Comparison of ENCODE assay signal across 7 cellular contexts in the genomic region with DNA sequence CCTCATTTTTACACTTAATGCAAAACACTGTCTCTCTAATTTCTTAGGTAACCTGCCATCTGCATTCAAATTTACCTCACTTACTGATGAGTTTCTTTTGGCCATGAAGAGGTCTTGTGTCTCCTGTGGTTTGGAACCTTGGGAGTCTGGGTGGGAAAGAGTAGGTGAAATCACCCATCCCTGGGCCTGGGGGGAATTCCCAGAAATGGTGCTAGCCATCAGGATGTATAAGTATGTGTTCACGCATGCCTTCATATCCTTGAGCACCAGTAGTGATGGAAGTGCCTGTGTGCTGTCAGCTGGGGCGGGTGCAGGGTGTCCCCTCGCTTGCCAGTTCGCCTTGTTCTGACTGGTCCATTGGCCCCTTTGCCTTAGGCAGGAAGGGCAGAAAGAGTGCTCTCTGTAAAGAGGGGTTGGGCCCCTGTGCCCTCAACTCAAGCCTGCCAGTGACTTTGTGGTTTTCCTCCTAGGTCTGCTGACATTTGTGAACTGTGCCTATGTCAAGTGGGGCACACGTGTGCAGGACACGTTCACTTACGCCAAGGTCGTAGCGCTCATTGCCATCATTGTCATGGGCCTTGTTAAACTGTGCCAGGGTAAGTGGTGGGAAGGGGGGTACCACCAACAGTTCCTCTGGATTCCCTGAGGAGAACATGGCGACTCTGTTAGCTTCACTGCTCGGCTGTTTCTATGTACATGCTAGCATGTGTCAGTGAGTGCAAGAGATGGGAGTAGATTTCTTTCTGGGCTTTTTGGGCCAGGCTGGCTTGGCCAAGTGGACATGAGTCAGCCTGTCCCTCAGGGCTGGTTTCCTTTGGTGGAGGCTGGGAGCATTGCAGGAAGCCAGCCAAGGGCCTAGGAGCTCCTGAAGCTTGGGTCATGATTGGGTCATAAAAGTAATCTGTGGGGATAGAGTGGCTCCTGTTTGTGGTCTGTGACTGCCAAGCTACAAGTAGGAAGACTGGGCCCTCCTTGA. TPM values are rescaled to one million over a fixed set of nuclear protein-coding genes. Genes with fewer than 3 reads are reported as not detected.
DNase-seq lines count a peak whose midpoint lies in the region; FAIRE-seq lines count a peak whose summit lies in the region.

No MANE protein-coding gene starts in this region.

- H3K36me3 Mint-ChIP-seq in activated T-cell treated with anti-CD3 and anti-CD28 coated beads, Interleukin-2, amount 50 U/mL, for 24 hours (ENCODE audit: low read depth): peaks cover 91% of the 10 kb centered on the region

- peak overlapping the region in 1 of 2 donors; percentile 10 for H3K27ac ChIP-seq in small intestine (ENCODE audit: low read depth in 1 of 2, low read length in 1 of 2)

- H3K4me3 Mint-ChIP-seq in activated T-cell treated with anti-CD3 and anti-CD28 coated beads, Interleukin-2, amount 50 U/mL, for 24 hours: peak overlapping the region; percentile 40

- FAIRE-seq in HTR-8/SVneo (lab: Jason Lieb, UNC) (no peak), small intestine (lab: Jason Lieb, UNC) (no peak)

- H3K4me1 Mint-ChIP-seq in activated T-cell treated with anti-CD3 and anti-CD28 coated beads, Interleukin-2, amount 50 U/mL, for 24 hours (ENCODE audit: low read depth): peaks cover 95% of the 10 kb centered on the region

- no peaks in the 10 kb centered on the region for H3K9me3 Mint-ChIP-seq in activated T-cell treated with anti-CD3 and anti-CD28 coated beads, Interleukin-2, amount 50 U/mL, for 24 hours

- H3K36me3 ChIP-seq in small intestine (ENCODE audit: control insufficient read depth in 2 of 2, insufficient read depth in 2 of 2, low read length in 2 of 2): peaks cover 2 to 8% of the 10 kb centered on the region in 2 donors

- H3K27me3 ChIP-seq in small intestine (ENCODE audit: control insufficient read depth in 2 of 2, insufficient read depth in 2 of 2, low read length in 2 of 2): no peaks in the 10 kb centered on the region

- H3K4me3 ChIP-seq in small intestine (ENCODE audit: low read depth in 1 of 2, low read length in 2 of 2): no peak overlapping the region

- H3K27me3 Mint-ChIP-seq in activated T-cell treated with anti-CD3 and anti-CD28 coated beads, Interleukin-2, amount 50 U/mL, for 24 hours: no peaks in the 10 kb centered on the region

- peak overlapping the region; percentile 92 for H3K27ac Mint-ChIP-seq in activated T-cell treated with anti-CD3 and anti-CD28 coated beads, Interleukin-2, amount 50 U/mL, for 24 hours

- DNase-seq in HTR-8/SVneo (ENCODE audit: insufficient read length, low spot score) (peak; percentile 64), glomerular visceral epithelial cell (ENCODE audit: extremely low spot score) (peak; percentile 74), stromal cell of bone marrow (ENCODE audit: low read depth) (peak; percentile 95), SW480 (ENCODE audit: low spot score) (no peak), small intestine (no peak), DMS79 treated with DMSO at 0.1 percent for 48 hours (lab: John Stamatoyannopoulos, UW) (no peak)
- DNase-seq in activated T-cell treated with anti-CD3 and anti-CD28 coated beads, Interleukin-2, amount 50 U/mL, for 24 hours: peak; percentile 47

- 79 to 94% (median 87%) methylated on average over 11 of the region's 11 CpGs for WGBS in small intestine, 3 donors

- H3K4me1 ChIP-seq in small intestine (ENCODE audit: control insufficient read depth in 2 of 2, insufficient read depth in 1 of 2, low read depth in 1 of 2, low read length in 1 of 2): peaks cover 0 to 6% of the 10 kb centered on the region in 2 donors

- no peaks in the 10 kb centered on the region for H3K9me3 ChIP-seq in small intestine (ENCODE audit: control insufficient read depth, low read depth)

RNA-seq across cellular contexts. Expression of a gene that starts 23.2 kb away (rescaled TPM):
- 1 to 10 TPM; 3.8 to 6.6 (median 5.1) TPM for polyA plus RNA-seq in small intestine

RNA-seq across cellular contexts. Expression of a gene that starts 23.2 kb away (rescaled TPM):
- 1 to 10 TPM; 2.0 to 8.5 (median 4.9) TPM for polyA plus RNA-seq in small intestine

RNA-seq across cellular contexts. Expression of a gene that starts 23.3 kb away (rescaled TPM):
- polyA plus RNA-seq in small intestine: 10 to 100 TPM; 13.6 to 26.7 (median 13.8) TPM

RNA-seq across cellular contexts. Expression of a gene that starts 42.4 kb away (rescaled TPM):
- 1 to 10 TPM; 5.4 to 7.4 (median 5.7) TPM for polyA plus RNA-seq in small intestine

RNA-seq across cellular contexts. Expression of a gene that starts 51.6 kb away (rescaled TPM):
- 10 to 100 TPM; 14.3 to 21.5 (median 15.9) TPM for polyA plus RNA-seq in small intestine

Comparison
In these comparisons a context has a peak if more than half of its experiments do, and no peak if none do; other contexts are left out.
1. DNase-seq: peak in HTR-8/SVneo (single experiment), activated T-cell treated with anti-CD3 and anti-CD28 coated beads, Interleukin-2, amount 50 U/mL, for 24 hours (single experiment), glomerular visceral epithelial cell (single experiment) and stromal cell of bone marrow (single experiment); none in SW480 (single experiment), small intestine (single experiment) and DMS79 treated with DMSO at 0.1 percent for 48 hours (single experiment).